Comparison of ENCODE assay signal across 1 cellular context in the genomic region with DNA sequence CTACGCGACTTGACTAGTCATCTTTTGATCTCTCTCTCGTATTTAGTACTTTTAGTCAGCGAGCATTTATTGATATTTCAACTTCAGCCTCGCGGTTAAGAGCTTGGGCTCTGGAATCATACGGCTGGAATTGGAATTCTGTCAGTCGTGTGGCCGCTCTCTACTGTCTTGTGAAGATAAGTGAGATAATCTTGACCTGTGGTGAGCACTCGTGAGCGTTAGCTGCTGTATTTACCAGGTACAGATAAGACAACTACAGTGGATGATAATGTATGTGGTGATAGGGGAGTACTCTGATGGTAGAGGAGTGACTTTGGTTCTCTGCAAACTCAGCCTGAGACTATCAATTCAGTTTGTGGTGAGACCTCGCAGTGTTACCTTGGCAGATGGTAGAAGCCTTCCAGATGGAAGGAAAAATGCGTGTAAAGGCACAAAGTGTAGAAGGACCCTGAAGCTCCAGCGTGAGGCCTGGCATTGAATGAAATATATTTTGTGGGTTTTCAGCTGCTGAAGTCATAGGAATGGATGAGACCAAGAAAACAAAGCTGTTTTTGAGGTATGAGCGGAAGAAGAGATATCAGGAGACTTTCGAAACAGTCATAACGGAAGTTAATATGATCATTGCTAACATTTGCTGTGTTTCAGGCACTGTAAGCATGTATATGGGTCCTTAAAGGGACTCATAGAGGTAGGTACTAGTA.
TF ChIP-seq lines count a peak whose summit lies in the region.

No MANE protein-coding gene starts in this region.

TF ChIP-seq in K562, 482 proteins besides CTCF, POLR2A, EP300 and RAD21 (continues in another document):
- TF ChIP-seq ZNF551 (CRISPR knock-in tag; IDR thresholded peaks at IDR 0.05) (no peak), ZNF41 (CRISPR knock-in tag; conservative IDR thresholded peaks at IDR 0.05) (no peak), KHSRP (IDR thresholded peaks at IDR 0.05) (0 out of 2 replicates have a peak, but pooled peaks have one; percentile 42), MYC (IDR thresholded peaks at IDR 0.05; ENCODE audit: low read depth, low read length) (peak; percentile 10; the same call in 1 of the 2 replicates), MYC (CRISPR knock-in tag; IDR thresholded peaks at IDR 0.05; ENCODE audit: borderline replicate concordance, low read depth) (no peak), RFX1 (IDR thresholded peaks at IDR 0.05) (no peak), KAT7 (CRISPR knock-in tag; IDR thresholded peaks at IDR 0.05; ENCODE audit: borderline replicate concordance) (no peak), TRIM28 (IDR thresholded peaks at IDR 0.05) (no peak), ZNF444 (CRISPR knock-in tag; IDR thresholded peaks at IDR 0.05) (no peak), ZNF778 (CRISPR knock-in tag; IDR thresholded peaks at IDR 0.05) (no peak), SRSF7 (optimal IDR thresholded peaks at IDR 0.05; ENCODE audit: low read depth, low read length) (no peak), NCOA2 (IDR thresholded peaks at IDR 0.05; ENCODE audit: partially characterized antibody in 2 of 2) (peak in 1 of 2 experiments; percentile 26), TAF1 (IDR thresholded peaks at IDR 0.05; ENCODE audit: control insufficient read depth, extremely low read depth, insufficient read depth, low read length, severe bottlenecking) (peak; percentile 10), SMARCC2 (IDR thresholded peaks at IDR 0.05; ENCODE audit: low read depth) (peak; percentile 65), ZNF695 (CRISPR knock-in tag; IDR thresholded peaks at IDR 0.05) (no peak), LARP7 (IDR thresholded peaks at IDR 0.05) (no peak), DIDO1 (tag; IDR thresholded peaks at IDR 0.05; ENCODE audit: low read depth) (peak; percentile 42; the same call in 1 of the 2 replicates), HIVEP1 (CRISPR knock-in tag; IDR thresholded peaks at IDR 0.05) (no peak), XRCC3 (IDR thresholded peaks at IDR 0.05) (no peak), KLF1 (tag; IDR thresholded peaks at IDR 0.05) (no peak), ZSCAN32 (CRISPR knock-in tag; IDR thresholded peaks at IDR 0.05) (no peak), ZNF121 (CRISPR knock-in tag; conservative IDR thresholded peaks at IDR 0.05) (no peak), SMARCA5 (IDR thresholded peaks at IDR 0.05) (no peak), CBFA2T2 (conservative IDR thresholded peaks at IDR 0.05) (peak; percentile 93), NFIX (CRISPR knock-in tag; IDR thresholded peaks at IDR 0.05; ENCODE audit: low read depth) (no peak), RHOXF2B (CRISPR knock-in tag; conservative IDR thresholded peaks at IDR 0.05) (no peak), ZNF316 (IDR thresholded peaks at IDR 0.05) (no peak), TCF7L2 (IDR thresholded peaks at IDR 0.05; ENCODE audit: low read depth, low read length) (no peak), PRMT5 (CRISPR knock-in tag; IDR thresholded peaks at IDR 0.05) (no peak), U2AF1 (optimal IDR thresholded peaks at IDR 0.05; ENCODE audit: low read depth, low read length) (no peak), ELF4 (CRISPR knock-in tag; IDR thresholded peaks at IDR 0.05) (no peak), PYGO2 (tag; IDR thresholded peaks at IDR 0.05) (0 out of 2 replicates have a peak, but pooled peaks have one; percentile 56), MTA2 (IDR thresholded peaks at IDR 0.05; ENCODE audit: low read depth) (peak; percentile 89), NRF1 (conservative IDR thresholded peaks at IDR 0.05 in 1 of 2, IDR thresholded peaks at IDR 0.05 in 1 of 2) (no peak), DACH1 (IDR thresholded peaks at IDR 0.05; ENCODE audit: partially characterized antibody) (no peak), MEF2A (IDR thresholded peaks at IDR 0.05; ENCODE audit: control insufficient read depth, low read depth, low read length) (no peak), ZSCAN29 (IDR thresholded peaks at IDR 0.05) (no peak), MIER1 (IDR thresholded peaks at IDR 0.05; ENCODE audit: low read depth) (no peak)
- TF ChIP-seq, protein P1, sequence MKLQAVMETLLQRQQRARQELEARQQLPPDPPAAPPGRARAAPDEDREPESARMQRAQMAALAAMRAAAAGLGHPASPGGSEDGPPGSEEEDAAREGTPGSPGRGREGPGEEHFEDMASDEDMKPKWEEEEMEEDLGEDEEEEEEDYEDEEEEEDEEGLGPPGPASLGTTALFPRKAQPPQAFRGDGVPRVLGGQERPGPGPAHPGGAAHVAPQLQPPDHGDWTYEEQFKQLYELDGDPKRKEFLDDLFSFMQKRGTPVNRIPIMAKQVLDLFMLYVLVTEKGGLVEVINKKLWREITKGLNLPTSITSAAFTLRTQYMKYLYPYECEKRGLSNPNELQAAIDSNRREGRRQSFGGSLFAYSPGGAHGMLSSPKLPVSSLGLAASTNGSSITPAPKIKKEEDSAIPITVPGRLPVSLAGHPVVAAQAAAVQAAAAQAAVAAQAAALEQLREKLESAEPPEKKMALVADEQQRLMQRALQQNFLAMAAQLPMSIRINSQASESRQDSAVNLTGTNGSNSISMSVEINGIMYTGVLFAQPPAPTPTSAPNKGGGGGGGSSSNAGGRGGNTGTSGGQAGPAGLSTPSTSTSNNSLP (IDR thresholded peaks at IDR 0.05; ENCODE audit: borderline replicate concordance, low read depth, low read length): 0 out of 2 replicates have a peak, but pooled peaks have one; percentile 55
- TF ChIP-seq, protein P2, sequence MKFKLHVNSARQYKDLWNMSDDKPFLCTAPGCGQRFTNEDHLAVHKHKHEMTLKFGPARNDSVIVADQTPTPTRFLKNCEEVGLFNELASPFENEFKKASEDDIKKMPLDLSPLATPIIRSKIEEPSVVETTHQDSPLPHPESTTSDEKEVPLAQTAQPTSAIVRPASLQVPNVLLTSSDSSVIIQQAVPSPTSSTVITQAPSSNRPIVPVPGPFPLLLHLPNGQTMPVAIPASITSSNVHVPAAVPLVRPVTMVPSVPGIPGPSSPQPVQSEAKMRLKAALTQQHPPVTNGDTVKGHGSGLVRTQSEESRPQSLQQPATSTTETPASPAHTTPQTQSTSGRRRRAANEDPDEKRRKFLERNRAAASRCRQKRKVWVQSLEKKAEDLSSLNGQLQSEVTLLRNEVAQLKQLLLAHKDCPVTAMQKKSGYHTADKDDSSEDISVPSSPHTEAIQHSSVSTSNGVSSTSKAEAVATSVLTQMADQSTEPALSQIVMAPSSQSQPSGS (CRISPR knock-in tag; IDR thresholded peaks at IDR 0.05): no peak
- TF ChIP-seq, protein P3, sequence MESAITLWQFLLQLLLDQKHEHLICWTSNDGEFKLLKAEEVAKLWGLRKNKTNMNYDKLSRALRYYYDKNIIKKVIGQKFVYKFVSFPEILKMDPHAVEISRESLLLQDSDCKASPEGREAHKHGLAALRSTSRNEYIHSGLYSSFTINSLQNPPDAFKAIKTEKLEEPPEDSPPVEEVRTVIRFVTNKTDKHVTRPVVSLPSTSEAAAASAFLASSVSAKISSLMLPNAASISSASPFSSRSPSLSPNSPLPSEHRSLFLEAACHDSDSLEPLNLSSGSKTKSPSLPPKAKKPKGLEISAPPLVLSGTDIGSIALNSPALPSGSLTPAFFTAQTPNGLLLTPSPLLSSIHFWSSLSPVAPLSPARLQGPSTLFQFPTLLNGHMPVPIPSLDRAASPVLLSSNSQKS (CRISPR knock-in tag; IDR thresholded peaks at IDR 0.05): no peak
- TF ChIP-seq, protein P4, sequence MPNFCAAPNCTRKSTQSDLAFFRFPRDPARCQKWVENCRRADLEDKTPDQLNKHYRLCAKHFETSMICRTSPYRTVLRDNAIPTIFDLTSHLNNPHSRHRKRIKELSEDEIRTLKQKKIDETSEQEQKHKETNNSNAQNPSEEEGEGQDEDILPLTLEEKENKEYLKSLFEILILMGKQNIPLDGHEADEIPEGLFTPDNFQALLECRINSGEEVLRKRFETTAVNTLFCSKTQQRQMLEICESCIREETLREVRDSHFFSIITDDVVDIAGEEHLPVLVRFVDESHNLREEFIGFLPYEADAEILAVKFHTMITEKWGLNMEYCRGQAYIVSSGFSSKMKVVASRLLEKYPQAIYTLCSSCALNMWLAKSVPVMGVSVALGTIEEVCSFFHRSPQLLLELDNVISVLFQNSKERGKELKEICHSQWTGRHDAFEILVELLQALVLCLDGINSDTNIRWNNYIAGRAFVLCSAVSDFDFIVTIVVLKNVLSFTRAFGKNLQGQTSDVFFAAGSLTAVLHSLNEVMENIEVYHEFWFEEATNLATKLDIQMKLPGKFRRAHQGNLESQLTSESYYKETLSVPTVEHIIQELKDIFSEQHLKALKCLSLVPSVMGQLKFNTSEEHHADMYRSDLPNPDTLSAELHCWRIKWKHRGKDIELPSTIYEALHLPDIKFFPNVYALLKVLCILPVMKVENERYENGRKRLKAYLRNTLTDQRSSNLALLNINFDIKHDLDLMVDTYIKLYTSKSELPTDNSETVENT (CRISPR knock-in tag; IDR thresholded peaks at IDR 0.05): no peak
- TF ChIP-seq, protein P5, sequence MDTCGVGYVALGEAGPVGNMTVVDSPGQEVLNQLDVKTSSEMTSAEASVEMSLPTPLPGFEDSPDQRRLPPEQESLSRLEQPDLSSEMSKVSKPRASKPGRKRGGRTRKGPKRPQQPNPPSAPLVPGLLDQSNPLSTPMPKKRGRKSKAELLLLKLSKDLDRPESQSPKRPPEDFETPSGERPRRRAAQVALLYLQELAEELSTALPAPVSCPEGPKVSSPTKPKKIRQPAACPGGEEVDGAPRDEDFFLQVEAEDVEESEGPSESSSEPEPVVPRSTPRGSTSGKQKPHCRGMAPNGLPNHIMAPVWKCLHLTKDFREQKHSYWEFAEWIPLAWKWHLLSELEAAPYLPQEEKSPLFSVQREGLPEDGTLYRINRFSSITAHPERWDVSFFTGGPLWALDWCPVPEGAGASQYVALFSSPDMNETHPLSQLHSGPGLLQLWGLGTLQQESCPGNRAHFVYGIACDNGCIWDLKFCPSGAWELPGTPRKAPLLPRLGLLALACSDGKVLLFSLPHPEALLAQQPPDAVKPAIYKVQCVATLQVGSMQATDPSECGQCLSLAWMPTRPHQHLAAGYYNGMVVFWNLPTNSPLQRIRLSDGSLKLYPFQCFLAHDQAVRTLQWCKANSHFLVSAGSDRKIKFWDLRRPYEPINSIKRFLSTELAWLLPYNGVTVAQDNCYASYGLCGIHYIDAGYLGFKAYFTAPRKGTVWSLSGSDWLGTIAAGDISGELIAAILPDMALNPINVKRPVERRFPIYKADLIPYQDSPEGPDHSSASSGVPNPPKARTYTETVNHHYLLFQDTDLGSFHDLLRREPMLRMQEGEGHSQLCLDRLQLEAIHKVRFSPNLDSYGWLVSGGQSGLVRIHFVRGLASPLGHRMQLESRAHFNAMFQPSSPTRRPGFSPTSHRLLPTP (IDR thresholded peaks at IDR 0.05; ENCODE audit: borderline replicate concordance, extremely low read depth, insufficient read length): no peak
- TF ChIP-seq, protein P6, sequence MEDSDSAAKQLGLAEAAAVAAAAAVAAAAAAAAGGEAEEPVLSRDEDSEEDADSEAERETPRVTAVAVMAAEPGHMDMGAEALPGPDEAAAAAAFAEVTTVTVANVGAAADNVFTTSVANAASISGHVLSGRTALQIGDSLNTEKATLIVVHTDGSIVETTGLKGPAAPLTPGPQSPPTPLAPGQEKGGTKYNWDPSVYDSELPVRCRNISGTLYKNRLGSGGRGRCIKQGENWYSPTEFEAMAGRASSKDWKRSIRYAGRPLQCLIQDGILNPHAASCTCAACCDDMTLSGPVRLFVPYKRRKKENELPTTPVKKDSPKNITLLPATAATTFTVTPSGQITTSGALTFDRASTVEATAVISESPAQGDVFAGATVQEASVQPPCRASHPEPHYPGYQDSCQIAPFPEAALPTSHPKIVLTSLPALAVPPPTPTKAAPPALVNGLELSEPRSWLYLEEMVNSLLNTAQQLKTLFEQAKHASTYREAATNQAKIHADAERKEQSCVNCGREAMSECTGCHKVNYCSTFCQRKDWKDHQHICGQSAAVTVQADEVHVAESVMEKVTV (CRISPR knock-in tag; IDR thresholded peaks at IDR 0.05): no peak
- TF ChIP-seq, protein P7, sequence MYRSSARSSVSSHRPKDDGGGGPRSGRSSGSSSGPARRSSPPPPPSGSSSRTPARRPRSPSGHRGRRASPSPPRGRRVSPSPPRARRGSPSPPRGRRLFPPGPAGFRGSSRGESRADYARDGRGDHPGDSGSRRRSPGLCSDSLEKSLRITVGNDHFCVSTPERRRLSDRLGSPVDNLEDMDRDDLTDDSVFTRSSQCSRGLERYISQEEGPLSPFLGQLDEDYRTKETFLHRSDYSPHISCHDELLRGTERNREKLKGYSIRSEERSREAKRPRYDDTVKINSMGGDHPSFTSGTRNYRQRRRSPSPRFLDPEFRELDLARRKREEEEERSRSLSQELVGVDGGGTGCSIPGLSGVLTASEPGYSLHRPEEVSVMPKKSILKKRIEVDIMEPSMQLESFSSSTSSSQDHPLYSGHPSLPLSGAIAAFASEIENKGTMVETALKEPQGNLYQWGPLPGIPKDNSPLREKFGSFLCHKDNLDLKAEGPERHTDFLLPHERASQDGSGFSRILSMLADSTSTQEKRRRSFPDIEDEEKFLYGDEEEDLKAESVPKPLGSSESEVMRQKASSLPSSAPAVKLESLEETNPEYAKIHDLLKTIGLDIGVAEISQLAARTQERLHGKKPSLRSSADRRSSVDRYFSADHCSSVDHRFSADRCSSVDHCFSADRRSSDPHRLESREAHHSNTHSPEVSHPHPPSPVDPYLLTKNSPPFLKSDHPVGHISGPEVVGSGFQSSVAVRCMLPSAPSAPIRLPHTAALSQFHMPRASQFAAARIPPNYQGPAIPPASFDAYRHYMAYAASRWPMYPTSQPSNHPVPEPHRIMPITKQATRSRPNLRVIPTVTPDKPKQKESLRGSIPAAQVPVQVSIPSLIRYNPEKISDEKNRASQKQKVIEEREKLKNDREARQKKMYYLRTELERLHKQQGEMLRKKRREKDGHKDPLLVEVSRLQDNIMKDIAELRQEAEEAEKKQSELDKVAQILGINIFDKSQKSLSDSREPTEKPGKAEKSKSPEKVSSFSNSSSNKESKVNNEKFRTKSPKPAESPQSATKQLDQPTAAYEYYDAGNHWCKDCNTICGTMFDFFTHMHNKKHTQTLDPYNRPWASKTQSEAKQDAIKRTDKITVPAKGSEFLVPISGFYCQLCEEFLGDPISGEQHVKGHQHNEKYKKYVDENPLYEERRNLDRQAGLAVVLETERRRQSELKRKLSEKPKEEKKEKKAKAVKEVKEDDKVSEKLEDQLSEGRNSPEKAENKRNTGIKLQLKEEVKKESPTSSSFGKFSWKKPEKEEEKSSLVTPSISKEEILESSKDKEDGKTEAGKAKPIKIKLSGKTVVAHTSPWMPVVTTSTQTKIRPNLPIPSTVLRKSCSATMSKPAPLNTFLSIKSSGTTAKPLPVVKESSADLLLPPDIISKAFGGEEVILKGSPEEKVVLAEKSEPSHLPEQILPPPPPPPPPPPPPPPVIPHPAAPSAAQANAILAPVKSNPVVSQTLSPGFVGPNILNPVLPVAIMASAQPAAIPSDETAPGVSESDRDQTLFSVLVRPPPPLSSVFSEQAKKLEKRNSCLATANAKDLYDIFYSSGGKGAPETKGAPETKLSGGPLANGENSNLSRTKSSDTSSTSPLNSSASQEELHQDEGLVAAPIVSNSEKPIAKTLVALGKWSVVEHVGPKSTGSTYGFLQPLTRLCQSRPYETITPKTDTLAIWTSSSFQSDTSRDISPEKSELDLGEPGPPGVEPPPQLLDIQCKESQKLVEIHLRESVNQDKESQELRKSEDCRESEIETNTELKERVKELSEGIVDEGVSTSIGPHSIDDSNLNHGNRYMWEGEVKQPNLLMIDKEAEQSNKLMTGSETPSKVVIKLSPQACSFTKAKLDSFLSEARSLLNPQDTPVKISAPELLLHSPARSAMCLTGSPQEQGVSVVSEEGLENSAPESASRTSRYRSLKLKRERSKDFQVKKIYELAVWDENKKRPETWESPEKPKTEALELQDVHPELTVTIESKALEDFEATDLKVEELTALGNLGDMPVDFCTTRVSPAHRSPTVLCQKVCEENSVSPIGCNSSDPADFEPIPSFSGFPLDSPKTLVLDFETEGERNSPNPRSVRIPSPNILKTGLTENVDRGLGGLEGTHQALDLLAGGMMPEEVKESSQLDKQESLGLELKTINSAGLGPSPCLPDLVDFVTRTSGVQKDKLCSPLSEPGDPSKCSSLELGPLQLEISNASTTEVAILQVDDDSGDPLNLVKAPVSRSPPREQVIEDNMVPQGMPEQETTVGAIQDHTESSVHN (IDR thresholded peaks at IDR 0.05; ENCODE audit: borderline replicate concordance in 1 of 2, low read depth in 1 of 2): peak in 1 of 2 experiments; percentile 49; a peak in 1 of 4 replicates
